Comparison of ENCODE assay signal across 1 cellular context in genomic region chr10:21534611-21535493, GRCh38.
TF ChIP-seq lines count a peak whose summit lies in the region.

No MANE protein-coding gene starts in this region.

TF ChIP-seq in HEK293, 187 proteins besides CTCF, POLR2A, EP300 and RAD21 (continued from another document):
- TF ChIP-seq ZNF704 (tag by site-specific recombination; IDR thresholded peaks at IDR 0.05) = no peak
- peak; percentile 46; the same call in 1 of the 2 replicates for TF ChIP-seq ZFHX2 (tag by site-specific recombination; conservative IDR thresholded peaks at IDR 0.05)
- TF ChIP-seq FEZF1 (tag by site-specific recombination; IDR thresholded peaks at IDR 0.05) = no peak
- no peak for TF ChIP-seq ZNF280C (tag by site-specific recombination; IDR thresholded peaks at IDR 0.05)
- no peak for TF ChIP-seq OVOL3 (tag by site-specific recombination; IDR thresholded peaks at IDR 0.05)
- TF ChIP-seq ZNF558 (tag by site-specific recombination; IDR thresholded peaks at IDR 0.05) = no peak
